Comparison of ENCODE assay signal across 1 cellular context in the genomic region with DNA sequence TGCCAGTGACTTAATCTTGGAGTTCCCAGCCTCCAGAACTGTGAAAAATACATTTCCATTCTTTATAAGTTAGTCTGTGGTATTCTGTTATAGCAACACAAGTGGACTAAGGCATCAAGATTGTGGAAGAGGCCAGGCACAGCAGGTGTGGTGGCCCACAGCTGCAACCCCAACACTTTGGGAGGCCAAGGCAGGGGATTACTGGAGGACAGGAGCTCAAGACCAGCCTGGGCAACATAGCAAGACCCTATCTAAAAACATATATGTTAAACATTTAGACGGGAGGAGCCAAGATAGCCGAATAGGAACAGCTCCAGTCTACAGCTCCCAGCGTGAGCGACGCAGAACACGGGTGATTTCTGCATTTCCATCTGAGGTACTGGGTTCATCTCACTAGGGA.
TF ChIP-seq lines count a peak whose summit lies in the region.

No MANE protein-coding gene starts in this region.

TF ChIP-seq in H1, 55 proteins besides CTCF, POLR2A, EP300 and RAD21:
- TF ChIP-seq SAP30 (IDR thresholded peaks at IDR 0.05; ENCODE audit: insufficient read depth, insufficient replicate concordance, low read length), result no peak
- no peak for TF ChIP-seq SP1 (IDR thresholded peaks at IDR 0.05; ENCODE audit: low read depth, low read length)
- TF ChIP-seq RXRA (IDR thresholded peaks at IDR 0.05; ENCODE audit: insufficient read depth, low read depth, low read length), result no peak
- no peak for TF ChIP-seq FOSL1 (IDR thresholded peaks at IDR 0.05; ENCODE audit: insufficient read depth, low read depth, low read length)
- TF ChIP-seq JUND (IDR thresholded peaks at IDR 0.05; ENCODE audit: low read length), result no peak
- TF ChIP-seq SIN3A (conservative IDR thresholded peaks at IDR 0.05 in 1 of 2, IDR thresholded peaks at IDR 0.05 in 1 of 2; ENCODE audit: low read depth in 1 of 2, low read length in 2 of 2), result no peak
- TF ChIP-seq GABPA (IDR thresholded peaks at IDR 0.05; ENCODE audit: borderline replicate concordance, insufficient read depth, low read length), result no peak
- TF ChIP-seq SUZ12 (IDR thresholded peaks at IDR 0.05; ENCODE audit: low read length), result no peak
- TF ChIP-seq BCL11A (IDR thresholded peaks at IDR 0.05; ENCODE audit: low read depth in 2 of 2, low read length in 2 of 2), result no peak
- TF ChIP-seq PHF8 (conservative IDR thresholded peaks at IDR 0.05; ENCODE audit: low read depth, low read length), result no peak
